ENCODE assay signal across 22 cellular contexts in the genomic region with DNA sequence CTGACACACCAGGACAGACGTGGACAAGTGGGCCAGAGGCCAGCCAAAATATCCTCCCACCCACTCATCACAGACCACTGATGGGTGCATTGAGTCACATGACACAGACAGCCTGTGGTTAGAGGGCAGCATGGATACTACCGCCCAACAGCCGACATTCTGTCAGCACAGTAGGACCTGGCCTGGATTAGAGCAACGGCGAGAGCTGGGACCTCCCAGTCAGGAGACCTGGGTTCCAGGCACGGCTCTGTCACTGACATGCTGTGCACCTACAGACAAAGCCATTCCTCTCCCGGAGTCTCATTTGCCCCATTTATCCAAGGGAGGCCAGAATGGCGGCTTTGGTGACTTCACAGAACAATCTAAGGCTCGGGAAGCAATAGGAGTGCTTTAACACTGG. TPM values are rescaled to one million over a fixed set of nuclear protein-coding genes. Genes with fewer than 3 reads are reported as not detected.
"Had no signal": no experiment of that assay in that cellular context is flagged by ENCODE, and none has a peak within 500 bp of the region (broad histone marks: within the 10 kb centered on the region; RNA-seq: fewer than 3 reads in every experiment).

No MANE protein-coding gene starts in this region.

- H3K4me3 ChIP-seq: gastrocnemius medialis, left lung, psoas muscle, tibial nerve, vagina had no signal

- H3K4me3 Mint-ChIP-seq: activated CD4-positive, alpha-beta T cell treated with anti-CD3 and anti-CD28 coated beads, Interleukin-2, amount 10 ng/mL, durations not matched to agents 7 days and 5 days; dendritic cell treated with granulocyte-macrophage colony-stimulating factor and Interleukin-4, amounts not matched to agents 40 ng/mL and 50 ng/mL, for 4 days; memory B cell; neural crest cell; T-cell had no signal

- H3K27ac ChIP-seq: left lung, psoas muscle, tibial nerve, vagina had no signal

- H3K27ac Mint-ChIP-seq: activated CD4-positive, alpha-beta T cell treated with anti-CD3 and anti-CD28 coated beads, Interleukin-2, amount 10 ng/mL, durations not matched to agents 7 days and 5 days; activated naive CD4-positive, alpha-beta T cell treated with anti-CD3 and anti-CD28 coated beads, Interleukin-2, amount 50 U/mL, for 72 hours; T-cell had no signal

- H3K4me1 Mint-ChIP-seq: neural crest cell had no signal

- H3K27me3 Mint-ChIP-seq: activated CD4-positive, alpha-beta T cell treated with anti-CD3 and anti-CD28 coated beads, Interleukin-2, amount 10 ng/mL, durations not matched to agents 7 days and 5 days; dendritic cell treated with granulocyte-macrophage colony-stimulating factor and Interleukin-4, amounts not matched to agents 40 ng/mL and 50 ng/mL, for 4 days; memory B cell; T-cell had no signal

- DNase-seq: activated CD4-positive, alpha-beta T cell treated with anti-CD3 and anti-CD28 coated beads, Interleukin-2, amount 10 ng/mL, durations not matched to agents 7 days and 5 days; activated CD8-positive, alpha-beta memory T cell treated with anti-CD3 and anti-CD28 coated beads for 24 hours; activated CD8-positive, alpha-beta memory T cell treated with anti-CD3 and anti-CD28 coated beads, Interleukin-2, amount 50 U/mL, for 48 hours; activated gamma-delta T cell treated with Interleukin-2 at 50 U/mL for 16 hours; effector CD8-positive, alpha-beta T cell; head of caudate nucleus; stimulated activated CD8-positive, alpha-beta memory T cell treated with anti-CD3 and anti-CD28 coated beads, Interleukin-4, amount 100 ng/mL, for 48 hours; stimulated activated naive CD8-positive, alpha-beta T cell treated with anti-CD3 and anti-CD28 coated beads, Interleukin-15, Interleukin-2, amounts not matched to agents 100 U/mL and 50 U/mL, for 24 hours; T-cell; T-helper 9 cell had no signal

- ATAC-seq: activated naive CD4-positive, alpha-beta T cell treated with anti-CD3 and anti-CD28 coated beads, Interleukin-2, amount 50 U/mL, for 72 hours; esophagus mucosa; gastrocnemius medialis; left lung; psoas muscle; stimulated activated naive CD8-positive, alpha-beta T cell treated with anti-CD3 and anti-CD28 coated beads, Interleukin-15, Interleukin-2, amounts not matched to agents 100 U/mL and 50 U/mL, for 24 hours had no signal

- H3K9me3 ChIP-seq: gastrocnemius medialis, left lung, psoas muscle, tibial nerve, vagina had no signal

- H3K27me3 ChIP-seq: gastrocnemius medialis, left lung, tibial nerve, vagina had no signal

- H3K9me3 Mint-ChIP-seq: activated CD4-positive, alpha-beta T cell treated with anti-CD3 and anti-CD28 coated beads, Interleukin-2, amount 10 ng/mL, durations not matched to agents 7 days and 5 days; activated naive CD4-positive, alpha-beta T cell treated with anti-CD3 and anti-CD28 coated beads, Interleukin-2, amount 50 U/mL, for 72 hours; dendritic cell treated with granulocyte-macrophage colony-stimulating factor and Interleukin-4, amounts not matched to agents 40 ng/mL and 50 ng/mL, for 4 days; memory B cell; neural crest cell; T-cell had no signal

RNA-seq across cellular contexts. Expression of a gene that starts 44.7 kb away (rescaled TPM):
- total RNA-seq: activated CD4-positive, alpha-beta T cell treated with anti-CD3 and anti-CD28 coated beads, Interleukin-2, amount 10 ng/mL, durations not matched to agents 7 days and 5 days; cerebellum; neural crest cell; osteocyte had no signal
